ENCODE assay signal across 12 cellular contexts in the genomic region with DNA sequence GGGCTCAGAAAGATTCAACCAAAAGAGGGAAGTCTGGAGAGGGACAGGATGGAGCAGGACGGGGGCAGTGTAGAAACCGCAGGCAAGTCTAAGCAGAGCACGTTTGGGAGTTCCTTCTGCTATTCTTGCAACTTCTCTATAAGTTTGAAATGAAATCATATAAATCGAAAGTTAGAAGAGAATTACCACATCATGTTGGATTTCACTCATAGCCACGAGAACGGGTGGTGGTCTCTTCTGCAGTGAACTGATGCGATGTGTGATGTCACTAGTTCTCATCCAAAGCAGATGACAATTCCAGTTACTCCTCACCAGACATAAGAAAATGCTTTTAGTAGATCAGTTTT.
DNase-seq lines count a peak whose midpoint lies in the region; ATAC-seq and TF ChIP-seq lines count a peak whose summit lies in the region.
"Had no signal": no experiment of that assay in that cellular context is flagged by ENCODE, and none has a peak within 500 bp of the region (broad histone marks: within the 10 kb centered on the region; RNA-seq: fewer than 3 reads in every experiment).

No MANE protein-coding gene starts in this region.

- H3K36me3 Mint-ChIP-seq in activated naive CD8-positive, alpha-beta T cell treated with anti-CD3 and anti-CD28 coated beads, Interleukin-2, amount 50 U/mL, for 24 hours (ENCODE audit: low read depth), result peaks cover 35% of the 10 kb centered on the region

- H3K9me3 Mint-ChIP-seq in activated naive CD8-positive, alpha-beta T cell treated with anti-CD3 and anti-CD28 coated beads, Interleukin-2, amount 50 U/mL, for 24 hours, result peaks cover 31% of the 10 kb centered on the region

- peak overlapping the region; percentile 61 for H3K27ac Mint-ChIP-seq in activated naive CD8-positive, alpha-beta T cell treated with anti-CD3 and anti-CD28 coated beads, Interleukin-2, amount 50 U/mL, for 24 hours
- H3K27ac Mint-ChIP-seq: WTC11 had no signal

- no peaks in the 10 kb centered on the region for H3K27me3 Mint-ChIP-seq in activated naive CD8-positive, alpha-beta T cell treated with anti-CD3 and anti-CD28 coated beads, Interleukin-2, amount 50 U/mL, for 24 hours

- peak; percentile 70 for ATAC-seq in activated naive CD8-positive, alpha-beta T cell treated with anti-CD3 and anti-CD28 coated beads, Interleukin-2, amount 50 U/mL, for 24 hours
- ATAC-seq in GM18520 (IDR thresholded peaks at IDR 0.05; ENCODE audit: unreplicated experiment), result no peak
- ATAC-seq: GM12878, WTC11 had no signal

- H3K27me3 ChIP-seq in neutrophil, result no peaks in the 10 kb centered on the region

- peak overlapping the region; percentile 66 for H3K4me3 Mint-ChIP-seq in activated naive CD8-positive, alpha-beta T cell treated with anti-CD3 and anti-CD28 coated beads, Interleukin-2, amount 50 U/mL, for 24 hours
- H3K4me3 Mint-ChIP-seq: WTC11 had no signal

- peak overlapping the region; percentile 67 for H3K27ac ChIP-seq in neutrophil
- H3K27ac ChIP-seq: KMS-11, parathyroid adenoma had no signal

- peak overlapping the region in 1 of 2 experiments; percentile 1 for H3K4me3 ChIP-seq in neutrophil (ENCODE audit: low read depth in 1 of 2, low read length in 1 of 2)
- H3K4me3 ChIP-seq: GM12878 had no signal

- peak; percentile 36 for DNase-seq in GF-D8 (lab: John Stamatoyannopoulos, UW)
- peak; percentile 83 to 97 for DNase-seq in NOMO-1 (lab: John Stamatoyannopoulos, UW; ENCODE audit: unreplicated experiment in 2 of 2)
- no peak for DNase-seq in activated naive CD8-positive, alpha-beta T cell treated with anti-CD3 and anti-CD28 coated beads, Interleukin-2, amount 50 U/mL, for 24 hours
- no peak for DNase-seq in GOT3 (lab: John Stamatoyannopoulos, UW)
- DNase-seq in stimulated activated naive CD4-positive, alpha-beta T cell (lab: John Stamatoyannopoulos, UW), result no peak
- DNase-seq: NCI-H2171 had no signal

- no peaks in the 10 kb centered on the region for H3K36me3 ChIP-seq in neutrophil

- H3K4me1 Mint-ChIP-seq in activated naive CD8-positive, alpha-beta T cell treated with anti-CD3 and anti-CD28 coated beads, Interleukin-2, amount 50 U/mL, for 24 hours, result peaks cover 24% of the 10 kb centered on the region
- H3K4me1 Mint-ChIP-seq: WTC11 had no signal

- H3K9me3 ChIP-seq in neutrophil, result no peaks in the 10 kb centered on the region

- no peak for TF ChIP-seq CTCF in neutrophil (IDR thresholded peaks at IDR 0.05)

- peaks cover 16 to 27% of the 10 kb centered on the region in 2 experiments for H3K4me1 ChIP-seq in neutrophil (ENCODE audit: control insufficient read depth in 1 of 2, insufficient read depth in 1 of 2, low read depth in 1 of 2, low read length in 1 of 2)

Comparison
In these comparisons a context has a peak if more than half of its experiments do, and no peak if none do; other contexts are left out.
1. DNase-seq: peak in GF-D8 (single experiment) and NOMO-1 (2 of 2); none in activated naive CD8-positive, alpha-beta T cell treated with anti-CD3 and anti-CD28 coated beads, Interleukin-2, amount 50 U/mL, for 24 hours (single experiment), GOT3 (single experiment) and stimulated activated naive CD4-positive, alpha-beta T cell (0 of 6).